Comparison of ENCODE assay signal across 22 cellular contexts in the genomic region with DNA sequence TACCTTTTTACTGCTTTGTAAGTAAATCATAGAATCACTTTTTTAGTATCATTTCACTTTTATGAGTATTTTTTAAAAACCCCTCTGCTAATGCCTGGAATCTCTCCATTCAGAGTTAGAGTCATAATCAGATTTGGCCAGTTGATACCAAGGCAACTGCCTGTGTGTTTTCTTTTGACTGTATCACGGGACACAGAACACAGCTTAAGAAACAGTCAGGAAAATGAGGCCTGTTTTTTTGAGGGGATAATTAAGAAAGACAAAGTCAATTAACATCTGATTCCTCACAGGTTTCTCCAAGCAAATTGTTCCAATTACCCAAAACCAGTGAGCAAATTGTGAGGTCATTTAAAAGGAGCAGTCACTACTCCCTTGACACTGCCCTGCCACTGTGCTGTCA.
DNase-seq lines count a peak whose midpoint lies in the region; ATAC-seq and TF ChIP-seq lines count a peak whose summit lies in the region.
"Had no signal": no experiment of that assay in that cellular context is flagged by ENCODE, and none has a peak within 500 bp of the region (broad histone marks: within the 10 kb centered on the region; RNA-seq: fewer than 3 reads in every experiment).

No MANE protein-coding gene starts in this region.

- no peaks in the 10 kb centered on the region for H3F3A ChIP-seq in PC-3 (ENCODE audit: low read length, unreplicated experiment)

- no peak overlapping the region for H3K4me3 Mint-ChIP-seq in brain
- H3K4me3 Mint-ChIP-seq: CD4-positive, alpha-beta T cell had no signal

- POLR2A ChIA-PET in PC-3 (lab: Charles Lee; ENCODE audit: unreplicated experiment) = no interaction called here

- WGBS in testis, 2 donors = 68 to 85% methylated on average over 1 of the region's 1 CpG

- H4K20me1 ChIP-seq in PC-3 (ENCODE audit: low read length) = no peaks in the 10 kb centered on the region
- H4K20me1 ChIP-seq: BLaER1 treated with 17β-estradiol and CSF1 and Interleukin-3, amounts not matched to agents 10 nM and 100 nM had no signal

- H3K27me3 ChIP-seq in PC-3 (ENCODE audit: low read length) = no peaks in the 10 kb centered on the region
- no peaks in the 10 kb centered on the region for H3K27me3 ChIP-seq in testis
- H3K27me3 ChIP-seq: BLaER1 treated with 17β-estradiol and CSF1 and Interleukin-3, amounts not matched to agents 10 nM and 100 nM; SJSA1 had no signal

- H3K36me3 Mint-ChIP-seq in brain = no peaks in the 10 kb centered on the region

- H3K27ac Mint-ChIP-seq in brain = peak overlapping the region in 3 of 5 experiments; percentile 19 to 68 (median 65)
- H3K27ac Mint-ChIP-seq: CD4-positive, alpha-beta T cell had no signal

- CTCF ChIA-PET in PC-3 (lab: Charles Lee) = no interaction called here

- no peak overlapping the region for H3K4me3 ChIP-seq in PC-3 (ENCODE audit: low read length)
- H3K4me3 ChIP-seq in retinal pigment epithelial cell (ENCODE audit: low read length) = no peak overlapping the region
- H3K4me3 ChIP-seq in testis = no peak overlapping the region
- H3K4me3 ChIP-seq: BLaER1 treated with 17β-estradiol and CSF1 and Interleukin-3, amounts not matched to agents 10 nM and 100 nM; PC-9; SJSA1 had no signal

- no peak overlapping the region for H3K9ac ChIP-seq in PC-3 (ENCODE audit: low read length)
- H3K9ac ChIP-seq: BLaER1 treated with 17β-estradiol and CSF1 and Interleukin-3, amounts not matched to agents 10 nM and 100 nM had no signal

- no peaks in the 10 kb centered on the region for H3K9me2 ChIP-seq in PC-3 (replicated peaks; ENCODE audit: low read length)

- peaks cover 21% of the 10 kb centered on the region for H3K4me1 ChIP-seq in PC-3 (ENCODE audit: insufficient read depth, low read length)
- no peaks in the 10 kb centered on the region for H3K4me1 ChIP-seq in testis
- H3K4me1 ChIP-seq: BLaER1 treated with 17β-estradiol and CSF1 and Interleukin-3, amounts not matched to agents 10 nM and 100 nM; SJSA1 had no signal

- DNase-seq in PC-3 (no peak), retinal pigment epithelial cell (ENCODE audit: low read depth) (peak; percentile 76), testis (no peak)
- no peak for DNase-seq in activated CD4-positive, alpha-beta T cell treated with anti-CD3 and anti-CD28 coated beads for 4 hours
- DNase-seq: CD4-positive, alpha-beta T cell; NCI-H1048; NCI-H1417; NCI-H187; NCI-H2081 treated with DMSO at 0.1 percent for 48 hours; NCI-H2171 treated with DMSO at 0.1 percent for 48 hours; NCI-H345; NCI-H510A treated with DMSO at 0.1 percent for 48 hours; NCI-H748 treated with DMSO at 0.1 percent for 48 hours; NK-92 treated with Interleukin-12 subunit alpha and Interleukin-12 subunit beta, amount 100 ng/mL, for 24 hours; PC-9; Right ventricle myocardium superior had no signal

- TF ChIP-seq POLR2A in testis (IDR thresholded peaks at IDR 0.05) = no peak

- ATAC-seq in PC-3 (no peak), HG03045 (IDR thresholded peaks at IDR 0.05; ENCODE audit: unreplicated experiment) (no peak)
- ATAC-seq: HCT116 had no signal

- H3K79me2 ChIP-seq in PC-3 (ENCODE audit: low read length) = no peaks in the 10 kb centered on the region

- peaks cover 33% of the 10 kb centered on the region for H3K4me1 Mint-ChIP-seq in brain

- H3K9me3 ChIP-seq in PC-3 (ENCODE audit: low read length) = no peaks in the 10 kb centered on the region
- no peaks in the 10 kb centered on the region for H3K9me3 ChIP-seq in testis
- H3K9me3 ChIP-seq: BLaER1 treated with 17β-estradiol and CSF1 and Interleukin-3, amounts not matched to agents 10 nM and 100 nM; SJSA1 had no signal

- intact Hi-C loops in PC-3 (cut with micrococcal nuclease) (loop anchor here (5.0 kb wide), 1 partner anchor 64 kb away; no protein-coding TSS in a partner anchor), testis (cut with DNase I; ENCODE audit: low total_unique reads) (no loop called here)

- H2AFZ ChIP-seq in PC-3 (ENCODE audit: low read length) = no peak overlapping the region
- H2AFZ ChIP-seq: PC-9 had no signal

- H3K27me3 Mint-ChIP-seq in brain = peaks cover 3% of the 10 kb centered on the region
- H3K27me3 Mint-ChIP-seq: CD4-positive, alpha-beta T cell had no signal

- H3K27ac ChIP-seq in 22Rv1 = peak overlapping the region; percentile 74
- no peak overlapping the region for H3K27ac ChIP-seq in PC-3 (ENCODE audit: low read length)
- H3K27ac ChIP-seq in testis = no peak overlapping the region
- H3K27ac ChIP-seq: BLaER1 treated with 17β-estradiol and CSF1 and Interleukin-3, amounts not matched to agents 10 nM and 100 nM; PC-9; SJSA1 had no signal

- peaks cover 0 to 5% (median 1%) of the 10 kb centered on the region in 5 experiments for H3K9me3 Mint-ChIP-seq in brain

- TF ChIP-seq CTCF in 22Rv1 (IDR thresholded peaks at IDR 0.05) (no peak), PC-3 (conservative IDR thresholded peaks at IDR 0.05; ENCODE audit: low read depth, low read length) (no peak), brain (conservative IDR thresholded peaks at IDR 0.05) (no peak), retinal pigment epithelial cell (conservative IDR thresholded peaks at IDR 0.05; ENCODE audit: low read depth, low read length) (no peak), testis (IDR thresholded peaks at IDR 0.05) (no peak)

- BruUV-seq in PC-3 (replicated peaks; lab: Mats Ljungman, UMichigan) = no TSS peak

- H3K36me3 ChIP-seq in PC-3 (ENCODE audit: low read depth, low read length) (no peaks in the 10 kb centered on the region), testis (ENCODE audit: low read depth, missing control alignments) (no peaks in the 10 kb centered on the region)
- H3K36me3 ChIP-seq: BLaER1 treated with 17β-estradiol and CSF1 and Interleukin-3, amounts not matched to agents 10 nM and 100 nM; SJSA1 had no signal

- 0 out of 2 replicates have a peak overlapping the region, but pooled peaks have one; percentile 0 for H3K4me2 ChIP-seq in PC-3 (ENCODE audit: low read length)
- H3K4me2 ChIP-seq: BLaER1 treated with 17β-estradiol and CSF1 and Interleukin-3, amounts not matched to agents 10 nM and 100 nM; PC-9 had no signal
